ENCODE assay signal across 1 cellular context in the genomic region with DNA sequence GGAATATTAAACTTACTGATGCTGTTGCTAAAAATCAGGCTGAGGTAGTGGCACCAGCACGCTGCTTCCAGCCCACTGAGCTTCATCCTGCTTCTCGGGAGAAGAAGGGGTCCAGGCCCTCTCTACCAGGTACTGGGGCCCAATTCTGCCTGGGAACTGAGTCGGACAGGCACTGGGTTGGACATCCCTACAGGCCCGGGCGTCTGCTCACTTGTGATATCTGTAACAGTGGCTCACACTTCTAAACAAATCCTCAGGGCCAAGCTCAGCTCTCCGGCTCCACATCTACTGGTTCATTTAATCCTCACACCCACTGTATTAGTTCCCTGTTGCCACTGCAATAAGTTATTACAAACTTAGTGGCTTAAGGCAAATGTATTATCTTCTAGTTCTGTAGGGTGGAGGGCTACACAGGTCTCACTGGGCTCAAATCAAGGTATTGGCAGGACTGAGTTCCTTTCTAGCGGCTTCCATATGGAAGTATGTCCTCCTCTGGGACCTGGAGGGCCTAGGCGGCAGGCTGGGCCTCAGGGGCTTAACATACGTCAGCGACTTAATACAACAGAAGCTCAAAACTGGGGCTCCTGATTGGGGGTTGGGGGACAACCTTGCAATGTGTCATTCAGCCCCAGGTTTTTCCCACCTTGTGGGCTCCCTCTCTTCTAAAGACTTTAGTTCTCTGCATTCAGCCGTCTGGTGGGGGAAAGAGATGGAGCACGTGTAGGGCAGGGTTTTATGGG.
TF ChIP-seq lines count a peak whose summit lies in the region.

No MANE protein-coding gene starts in this region.

TF ChIP-seq in SK-N-SH, 30 proteins besides CTCF, POLR2A, EP300 and RAD21 (continued from another document):
- TF ChIP-seq, protein P1, sequence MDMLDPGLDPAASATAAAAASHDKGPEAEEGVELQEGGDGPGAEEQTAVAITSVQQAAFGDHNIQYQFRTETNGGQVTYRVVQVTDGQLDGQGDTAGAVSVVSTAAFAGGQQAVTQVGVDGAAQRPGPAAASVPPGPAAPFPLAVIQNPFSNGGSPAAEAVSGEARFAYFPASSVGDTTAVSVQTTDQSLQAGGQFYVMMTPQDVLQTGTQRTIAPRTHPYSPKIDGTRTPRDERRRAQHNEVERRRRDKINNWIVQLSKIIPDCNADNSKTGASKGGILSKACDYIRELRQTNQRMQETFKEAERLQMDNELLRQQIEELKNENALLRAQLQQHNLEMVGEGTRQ (IDR thresholded peaks at IDR 0.05; ENCODE audit: borderline replicate concordance, low read depth, low read length): no peak
- TF ChIP-seq RCOR1 (IDR thresholded peaks at IDR 0.05; ENCODE audit: low read length) (no peak), MEF2A (IDR thresholded peaks at IDR 0.05; ENCODE audit: borderline replicate concordance, low read depth) (no peak), NRF1 (IDR thresholded peaks at IDR 0.05; ENCODE audit: low read depth, low read length) (no peak), GATA2 (CRISPR knock-in tag; IDR thresholded peaks at IDR 0.05) (no peak), GABPA (IDR thresholded peaks at IDR 0.05; ENCODE audit: low read depth) (no peak), TEAD4 (IDR thresholded peaks at IDR 0.05; ENCODE audit: borderline replicate concordance, insufficient read depth) (no peak), EZH2phosphoT487 (IDR thresholded peaks at IDR 0.05; ENCODE audit: borderline replicate concordance, low read depth) (no peak), RFX5 (IDR thresholded peaks at IDR 0.05; ENCODE audit: low read length) (no peak), TAF1 (IDR thresholded peaks at IDR 0.05; ENCODE audit: borderline replicate concordance, low read depth, low read length) (no peak), SMC3 (IDR thresholded peaks at IDR 0.05; ENCODE audit: low read depth, low read length) (no peak)
- TF ChIP-seq, protein P2, sequence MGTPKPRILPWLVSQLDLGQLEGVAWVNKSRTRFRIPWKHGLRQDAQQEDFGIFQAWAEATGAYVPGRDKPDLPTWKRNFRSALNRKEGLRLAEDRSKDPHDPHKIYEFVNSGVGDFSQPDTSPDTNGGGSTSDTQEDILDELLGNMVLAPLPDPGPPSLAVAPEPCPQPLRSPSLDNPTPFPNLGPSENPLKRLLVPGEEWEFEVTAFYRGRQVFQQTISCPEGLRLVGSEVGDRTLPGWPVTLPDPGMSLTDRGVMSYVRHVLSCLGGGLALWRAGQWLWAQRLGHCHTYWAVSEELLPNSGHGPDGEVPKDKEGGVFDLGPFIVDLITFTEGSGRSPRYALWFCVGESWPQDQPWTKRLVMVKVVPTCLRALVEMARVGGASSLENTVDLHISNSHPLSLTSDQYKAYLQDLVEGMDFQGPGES (IDR thresholded peaks at IDR 0.05; ENCODE audit: low read depth, low read length): no peak
- TF ChIP-seq, protein P3, sequence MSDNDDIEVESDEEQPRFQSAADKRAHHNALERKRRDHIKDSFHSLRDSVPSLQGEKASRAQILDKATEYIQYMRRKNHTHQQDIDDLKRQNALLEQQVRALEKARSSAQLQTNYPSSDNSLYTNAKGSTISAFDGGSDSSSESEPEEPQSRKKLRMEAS (IDR thresholded peaks at IDR 0.05; ENCODE audit: low read depth): no peak
- TF ChIP-seq, protein P4, sequence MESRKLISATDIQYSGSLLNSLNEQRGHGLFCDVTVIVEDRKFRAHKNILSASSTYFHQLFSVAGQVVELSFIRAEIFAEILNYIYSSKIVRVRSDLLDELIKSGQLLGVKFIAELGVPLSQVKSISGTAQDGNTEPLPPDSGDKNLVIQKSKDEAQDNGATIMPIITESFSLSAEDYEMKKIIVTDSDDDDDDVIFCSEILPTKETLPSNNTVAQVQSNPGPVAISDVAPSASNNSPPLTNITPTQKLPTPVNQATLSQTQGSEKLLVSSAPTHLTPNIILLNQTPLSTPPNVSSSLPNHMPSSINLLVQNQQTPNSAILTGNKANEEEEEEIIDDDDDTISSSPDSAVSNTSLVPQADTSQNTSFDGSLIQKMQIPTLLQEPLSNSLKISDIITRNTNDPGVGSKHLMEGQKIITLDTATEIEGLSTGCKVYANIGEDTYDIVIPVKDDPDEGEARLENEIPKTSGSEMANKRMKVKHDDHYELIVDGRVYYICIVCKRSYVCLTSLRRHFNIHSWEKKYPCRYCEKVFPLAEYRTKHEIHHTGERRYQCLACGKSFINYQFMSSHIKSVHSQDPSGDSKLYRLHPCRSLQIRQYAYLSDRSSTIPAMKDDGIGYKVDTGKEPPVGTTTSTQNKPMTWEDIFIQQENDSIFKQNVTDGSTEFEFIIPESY (IDR thresholded peaks at IDR 0.05; ENCODE audit: borderline replicate concordance, low read depth): no peak
- TF ChIP-seq, protein P5, sequence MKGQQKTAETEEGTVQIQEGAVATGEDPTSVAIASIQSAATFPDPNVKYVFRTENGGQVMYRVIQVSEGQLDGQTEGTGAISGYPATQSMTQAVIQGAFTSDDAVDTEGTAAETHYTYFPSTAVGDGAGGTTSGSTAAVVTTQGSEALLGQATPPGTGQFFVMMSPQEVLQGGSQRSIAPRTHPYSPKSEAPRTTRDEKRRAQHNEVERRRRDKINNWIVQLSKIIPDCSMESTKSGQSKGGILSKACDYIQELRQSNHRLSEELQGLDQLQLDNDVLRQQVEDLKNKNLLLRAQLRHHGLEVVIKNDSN (IDR thresholded peaks at IDR 0.05; ENCODE audit: borderline replicate concordance, low read depth): no peak
